Comparison of ENCODE assay signal across 8 cellular contexts in genomic region chr4:113683143-113683542, GRCh38.
DNase-seq lines count a peak whose midpoint lies in the region; ATAC-seq, FAIRE-seq and TF ChIP-seq lines count a peak whose summit lies in the region.

No MANE protein-coding gene starts in this region.

- no peaks in the 10 kb centered on the region for H3K9me3 ChIP-seq in prostate gland

- 83% methylated on average over 3 of the region's 3 CpGs for WGBS in prostate gland

- H3K4me3 ChIP-seq in bronchial epithelial cell (ENCODE audit: low read depth, low read length) (no peak overlapping the region), prostate gland (no peak overlapping the region)

- H3K27ac ChIP-seq in prostate gland = no peak overlapping the region

- H3K36me3 ChIP-seq in bronchial epithelial cell (ENCODE audit: control insufficient read depth, insufficient read depth, low read length) (no peaks in the 10 kb centered on the region), prostate gland (no peaks in the 10 kb centered on the region)

- peak; percentile 1 to 45 for DNase-seq in NCI-H2081 (lab: John Stamatoyannopoulos, UW)
- no peak for DNase-seq in NCI-H2081 treated with DMSO at 0.1 percent for 48 hours (lab: John Stamatoyannopoulos, UW)
- DNase-seq in T-helper 2 cell = peak in 4 of 5 experiments; percentile 41 to 96 (median 58)
- peak; percentile 63 for DNase-seq in bronchial epithelial cell (ENCODE audit: low read depth)
- peak; percentile 43 for DNase-seq in stimulated activated CD8-positive, alpha-beta memory T cell treated with anti-CD3 and anti-CD28 coated beads, Interleukin-12 subunit alpha, Interleukin-12 subunit beta, amount 100 ng/mL, for 24 hours (ENCODE audit: extremely low read depth)
- no peak for DNase-seq in RKO (ENCODE audit: low spot score)
- DNase-seq in prostate gland (ENCODE audit: low spot score) = no peak

- peak; percentile 18 for FAIRE-seq in bronchial epithelial cell (lab: Jason Lieb, UNC)

- peak; percentile 91 for ATAC-seq in HG03097 (IDR thresholded peaks at IDR 0.05; ENCODE audit: low FRiP score, unreplicated experiment)

- TF ChIP-seq CTCF in bronchial epithelial cell (IDR thresholded peaks at IDR 0.05; ENCODE audit: insufficient read depth, low read length, severe bottlenecking) = no peak
- TF ChIP-seq CTCF in prostate gland (IDR thresholded peaks at IDR 0.05) = no peak

- H3K4me1 ChIP-seq in prostate gland (replicated peaks) = no peaks in the 10 kb centered on the region

- no peak for TF ChIP-seq POLR2A in prostate gland (IDR thresholded peaks at IDR 0.05)

- intact Hi-C loops in prostate gland (cut with DNase I) = loop anchor here (5.0 kb wide), 2 partner anchors 136 to 391 kb away; no protein-coding TSS in a partner anchor

- H3K27me3 ChIP-seq in bronchial epithelial cell (ENCODE audit: control insufficient read depth, insufficient read depth, low read length) (no peaks in the 10 kb centered on the region), prostate gland (replicated peaks; ENCODE audit: insufficient read depth) (no peaks in the 10 kb centered on the region)

Comparison
In these comparisons a context has a peak if more than half of its experiments do, and no peak if none do; other contexts are left out.
1. DNase-seq: peak in NCI-H2081 (2 of 2), T-helper 2 cell (4 of 5), bronchial epithelial cell (single experiment) and stimulated activated CD8-positive, alpha-beta memory T cell treated with anti-CD3 and anti-CD28 coated beads, Interleukin-12 subunit alpha, Interleukin-12 subunit beta, amount 100 ng/mL, for 24 hours (single experiment); none in NCI-H2081 treated with DMSO at 0.1 percent for 48 hours (single experiment), RKO (single experiment) and prostate gland (single experiment).